In the genomic region with DNA sequence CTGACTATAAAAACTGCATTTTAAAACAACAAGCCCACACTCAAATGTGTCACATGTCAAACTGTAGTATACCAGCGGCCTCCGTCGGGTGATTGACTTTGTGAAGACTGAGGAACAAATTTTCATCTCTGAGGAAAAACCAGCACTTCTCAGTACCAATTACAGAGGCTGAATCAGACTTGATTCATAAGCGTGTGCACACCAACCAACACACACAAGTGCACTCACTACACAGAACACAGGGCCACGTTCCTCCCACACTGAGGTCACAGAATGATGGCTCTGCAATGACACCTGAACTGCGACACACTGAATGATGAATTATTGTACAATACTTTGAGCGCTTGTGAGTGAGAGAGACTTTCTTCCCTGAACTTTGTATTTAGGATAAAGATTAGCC, we compare ENCODE assay signal across 8 cellular contexts. TPM values are rescaled to one million over a fixed set of nuclear protein-coding genes. Genes with fewer than 3 reads are reported as not detected.
DNase-seq lines count a peak whose midpoint lies in the region; ATAC-seq and TF ChIP-seq lines count a peak whose summit lies in the region.

No MANE protein-coding gene starts in this region.

- DNase-seq in GM23248 (peak; percentile 64), epithelial cell of esophagus (ENCODE audit: low read depth) (peak; percentile 50), NCI-H1048 (lab: John Stamatoyannopoulos, UW) (no peak), DMS79 treated with DMSO at 0.1 percent for 48 hours (lab: John Stamatoyannopoulos, UW) (no peak)
- DNase-seq in activated CD4-positive, alpha-beta T cell treated with anti-CD3 and anti-CD28 coated beads, Interleukin-2, amount 50 U/mL, for 4 hours = peak; percentile 51 to 53
- DNase-seq in stimulated activated CD4-positive, alpha-beta T cell treated with anti-CD3 and anti-CD28 coated beads, Interleukin-2, amount 100 ng/mL, for 48 hours = peak; percentile 41 to 46
- no peak for DNase-seq in effector CD4-positive, alpha-beta T cell

- TF ChIP-seq CTCF in epithelial cell of esophagus (IDR thresholded peaks at IDR 0.05; ENCODE audit: insufficient read depth, low read depth, low read length, missing control alignments) = no peak

- H3K27ac ChIP-seq in GM23248 = peak overlapping the region; percentile 59

- H3K4me3 ChIP-seq in GM23248 (no peak overlapping the region), epithelial cell of esophagus (ENCODE audit: low read length) (no peak overlapping the region)

- peak overlapping the region; percentile 5; the same call in 1 of the 2 replicates for H3K9ac ChIP-seq in GM23248

- no peak overlapping the region for H2AFZ ChIP-seq in GM23248

- peaks cover 52% of the 10 kb centered on the region for H3F3A ChIP-seq in GM23248 (ENCODE audit: insufficient read depth)

- peak overlapping the region; percentile 47 for H3K4me2 ChIP-seq in GM23248 (ENCODE audit: unreplicated experiment)

- no peaks in the 10 kb centered on the region for H3K9me3 ChIP-seq in GM23248 (ENCODE audit: low read depth)

- H4K20me1 ChIP-seq in GM23248 (ENCODE audit: insufficient read depth) = peaks cover 13% of the 10 kb centered on the region

- H3K36me3 ChIP-seq in GM23248 (ENCODE audit: low read depth) = peaks cover 14% of the 10 kb centered on the region; the same call in 1 of the 2 replicates

- no peak for ATAC-seq in GM21737 (IDR thresholded peaks at IDR 0.05; ENCODE audit: unreplicated experiment)

- peaks cover 100% of the 10 kb centered on the region for H3K79me2 ChIP-seq in GM23248 (ENCODE audit: insufficient read depth)

- peaks cover 48% of the 10 kb centered on the region for H3K4me1 ChIP-seq in GM23248 (ENCODE audit: insufficient read depth)

- H3K9me2 ChIP-seq in GM23248 (ENCODE audit: insufficient read depth) = no peaks in the 10 kb centered on the region

- in situ Hi-C loops in GM23248 (cut with MboI) = no loop called here

- 52 to 64% methylated on average over 7 of the region's 7 CpGs for WGBS in GM23248 (ENCODE audit: low coverage in 1 of 2, low lambda C conversion rate in 2 of 2, missing lambda C conversion rate in 2 of 2), 2 experiments

- no peaks in the 10 kb centered on the region for H3K27me3 ChIP-seq in GM23248 (replicated peaks; ENCODE audit: insufficient read depth)

RNA-seq across cellular contexts. Expression of a gene that starts 29.6 kb away (rescaled TPM):
- total RNA-seq in GM23248 (2014; rRNA removed; shearing (Covaris generic)) = 118 and 163 TPM in 2 replicates
- polyA plus RNA-seq in GM23248 (2016; fragmentation: Nextera tagmentation; extraction: Ambion mirVana) = 42.9 and 50.7 TPM in 2 replicates

Comparison
In these comparisons a context has a peak if more than half of its experiments do, and no peak if none do; other contexts are left out.
1. DNase-seq: peak in GM23248 (single experiment), activated CD4-positive, alpha-beta T cell treated with anti-CD3 and anti-CD28 coated beads, Interleukin-2, amount 50 U/mL, for 4 hours (2 of 2), epithelial cell of esophagus (single experiment) and stimulated activated CD4-positive, alpha-beta T cell treated with anti-CD3 and anti-CD28 coated beads, Interleukin-2, amount 100 ng/mL, for 48 hours (2 of 2); none in NCI-H1048 (single experiment), DMS79 treated with DMSO at 0.1 percent for 48 hours (single experiment) and effector CD4-positive, alpha-beta T cell (single experiment).